ENCODE assay signal across 11 cellular contexts in the genomic region with DNA sequence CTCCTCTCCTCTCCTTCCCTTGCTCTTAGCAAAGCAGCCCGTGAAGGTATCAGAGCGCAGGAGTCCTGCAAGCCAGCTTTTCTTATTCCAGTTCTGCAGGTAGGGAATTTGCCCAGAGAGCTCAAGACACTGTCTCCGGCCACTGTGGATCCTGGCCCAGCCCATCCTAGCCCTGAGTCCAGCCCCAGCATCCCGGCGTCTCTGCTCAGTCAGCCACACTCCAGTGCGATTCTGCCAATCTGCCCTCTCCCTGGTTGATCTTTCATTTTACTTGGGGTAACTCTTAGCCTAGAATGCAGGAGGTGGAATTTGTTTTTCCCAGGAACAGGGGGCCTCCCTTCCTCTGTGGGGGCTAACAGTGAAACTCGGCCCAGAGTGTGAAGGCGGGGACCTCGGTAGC.
DNase-seq lines count a peak whose midpoint lies in the region; TF ChIP-seq lines count a peak whose summit lies in the region.
"Had no signal": no experiment of that assay in that cellular context is flagged by ENCODE, and none has a peak within 500 bp of the region (broad histone marks: within the 10 kb centered on the region; RNA-seq: fewer than 3 reads in every experiment).

No MANE protein-coding gene starts in this region.

- CTCF ChIA-PET in GM10248 (lab: Yijun Ruan, JAX): interaction anchor here (1.0 to 2.5 kb wide), 2 partner anchors 8 to 15 kb away, joined by 3 to 16 read pairs; no protein-coding TSS in a partner anchor

- TF ChIP-seq CTCF in coronary artery (IDR thresholded peaks at IDR 0.05): no peak
- TF ChIP-seq CTCF in tibial nerve (IDR thresholded peaks at IDR 0.05): no peak
- no peak for TF ChIP-seq CTCF in GM10248 (IDR thresholded peaks at IDR 0.05; ENCODE audit: control extremely low read depth, extremely low read depth, low read depth, missing control alignments)

- 35 to 47% methylated on average over 6 to 9 of the region's 9 CpGs for WGBS in tibial nerve, 2 donors

- DNase-seq in coronary artery (ENCODE audit: low spot score): no peak
- DNase-seq in tibial nerve (ENCODE audit: low spot score in 2 of 2): no peak
- DNase-seq in activated CD4-positive, alpha-beta T cell treated with anti-CD3 and anti-CD28 coated beads, Interleukin-2, amount 10 ng/mL, durations not matched to agents 24 days and 14 days: no peak
- DNase-seq in NCI-H526 (lab: John Stamatoyannopoulos, UW): no peak
- DNase-seq in GM10248 (ENCODE audit: extremely low spot score): no peak
- DNase-seq: activated CD4-positive, alpha-beta T cell treated with anti-CD3 and anti-CD28 coated beads, Interleukin-2, amount 10 ng/mL, durations not matched to agents 7 days and 5 days; activated effector memory CD4-positive, alpha-beta T cell treated with Interleukin-2 at 50 U/mL for 16 hours had no signal

- no peak overlapping the region for H3K27ac Mint-ChIP-seq in activated CD4-positive, alpha-beta T cell treated with anti-CD3 and anti-CD28 coated beads, Interleukin-2, amount 10 ng/mL, durations not matched to agents 24 days and 14 days
- H3K27ac Mint-ChIP-seq: activated CD4-positive, alpha-beta T cell treated with anti-CD3 and anti-CD28 coated beads, Interleukin-2, amount 10 ng/mL, durations not matched to agents 7 days and 5 days; IgD-negative memory B cell had no signal

- H3K9me3 Mint-ChIP-seq in activated CD4-positive, alpha-beta T cell treated with anti-CD3 and anti-CD28 coated beads, Interleukin-2, amount 10 ng/mL, durations not matched to agents 24 days and 14 days: no peaks in the 10 kb centered on the region
- H3K9me3 Mint-ChIP-seq: activated CD4-positive, alpha-beta T cell treated with anti-CD3 and anti-CD28 coated beads, Interleukin-2, amount 10 ng/mL, durations not matched to agents 7 days and 5 days; IgD-negative memory B cell had no signal

- H3K27me3 Mint-ChIP-seq in activated CD4-positive, alpha-beta T cell treated with anti-CD3 and anti-CD28 coated beads, Interleukin-2, amount 10 ng/mL, durations not matched to agents 24 days and 14 days: no peaks in the 10 kb centered on the region
- H3K27me3 Mint-ChIP-seq: activated CD4-positive, alpha-beta T cell treated with anti-CD3 and anti-CD28 coated beads, Interleukin-2, amount 10 ng/mL, durations not matched to agents 7 days and 5 days; IgD-negative memory B cell had no signal

- TF ChIP-seq POLR2A in tibial nerve (IDR thresholded peaks at IDR 0.05): no peak

- H3K27ac ChIP-seq in HUES6 (ENCODE audit: low read depth, low read length): peak overlapping the region; percentile 81; the same call in 1 of the 2 replicates
- H3K27ac ChIP-seq in coronary artery: peak overlapping the region in 1 of 2 donors; percentile 71
- peak overlapping the region; percentile 91 to 95 for H3K27ac ChIP-seq in mucosa of rectum (ENCODE audit: low read depth in 2 of 2, low read length in 2 of 2)
- peak overlapping the region; percentile 36 to 89 (median 79) for H3K27ac ChIP-seq in tibial nerve
- H3K27ac ChIP-seq: neutrophil had no signal

- POLR2A ChIA-PET in GM10248 (lab: Yijun Ruan, JAX): no interaction called here

- no peaks in the 10 kb centered on the region for H3K36me3 ChIP-seq in HUES6 (ENCODE audit: control insufficient read depth, insufficient read depth, low read length)
- H3K36me3 ChIP-seq in mucosa of rectum (ENCODE audit: control insufficient read depth in 2 of 2, insufficient read depth in 2 of 2, low read length in 2 of 2): no peaks in the 10 kb centered on the region
- H3K36me3 ChIP-seq in tibial nerve: peaks cover 0 to 11% (median 0%) of the 10 kb centered on the region in 3 donors
- H3K36me3 ChIP-seq: neutrophil had no signal

- intact Hi-C loops in activated CD4-positive, alpha-beta T cell treated with anti-CD3 and anti-CD28 coated beads, Interleukin-2, amount 10 ng/mL, durations not matched to agents 24 days and 14 days (cut with micrococcal nuclease): no loop called here

- no peak overlapping the region for H3K4me3 ChIP-seq in HUES6 (ENCODE audit: low read depth, low read length)
- H3K4me3 ChIP-seq in coronary artery: peak overlapping the region; percentile 31
- peak overlapping the region in 1 of 2 donors; percentile 11 for H3K4me3 ChIP-seq in mucosa of rectum (ENCODE audit: low read length in 2 of 2)
- peak overlapping the region in 1 of 4 donors; percentile 20 for H3K4me3 ChIP-seq in tibial nerve

- peaks cover 13% of the 10 kb centered on the region; the same call in 1 of the 2 replicates for H3K27me3 ChIP-seq in HUES6 (ENCODE audit: control insufficient read depth, insufficient read depth, low read length)
- H3K27me3 ChIP-seq in mucosa of rectum (ENCODE audit: control insufficient read depth in 2 of 2, insufficient read depth in 2 of 2, low read length in 2 of 2): no peaks in the 10 kb centered on the region
- H3K27me3 ChIP-seq in tibial nerve: no peaks in the 10 kb centered on the region
- H3K27me3 ChIP-seq: neutrophil had no signal

- H3K36me3 Mint-ChIP-seq in activated CD4-positive, alpha-beta T cell treated with anti-CD3 and anti-CD28 coated beads, Interleukin-2, amount 10 ng/mL, durations not matched to agents 24 days and 14 days (ENCODE audit: low read depth): no peaks in the 10 kb centered on the region
- H3K36me3 Mint-ChIP-seq: IgD-negative memory B cell had no signal

- H3K9me3 ChIP-seq in HUES6 (ENCODE audit: control insufficient read depth, insufficient read depth, low read depth, low read length) (no peaks in the 10 kb centered on the region), mucosa of rectum (ENCODE audit: control insufficient read depth in 2 of 2, low read length in 2 of 2) (no peaks in the 10 kb centered on the region), tibial nerve (no peaks in the 10 kb centered on the region)
- H3K9me3 ChIP-seq: neutrophil had no signal

- H3K4me1 Mint-ChIP-seq in activated CD4-positive, alpha-beta T cell treated with anti-CD3 and anti-CD28 coated beads, Interleukin-2, amount 10 ng/mL, durations not matched to agents 24 days and 14 days: no peaks in the 10 kb centered on the region
- H3K4me1 Mint-ChIP-seq: activated CD4-positive, alpha-beta T cell treated with anti-CD3 and anti-CD28 coated beads, Interleukin-2, amount 10 ng/mL, durations not matched to agents 7 days and 5 days; IgD-negative memory B cell had no signal

- no peak overlapping the region for H3K4me3 Mint-ChIP-seq in activated CD4-positive, alpha-beta T cell treated with anti-CD3 and anti-CD28 coated beads, Interleukin-2, amount 10 ng/mL, durations not matched to agents 24 days and 14 days
- H3K4me3 Mint-ChIP-seq: activated CD4-positive, alpha-beta T cell treated with anti-CD3 and anti-CD28 coated beads, Interleukin-2, amount 10 ng/mL, durations not matched to agents 7 days and 5 days; IgD-negative memory B cell had no signal

- H3K9ac ChIP-seq in HUES6 (ENCODE audit: low read length) (no peak overlapping the region), mucosa of rectum (ENCODE audit: low read depth in 1 of 2, low read length in 2 of 2) (peak overlapping the region; percentile 15 to 74)

- no peak for TF ChIP-seq EP300 in tibial nerve (IDR thresholded peaks at IDR 0.05)

- H3K4me1 ChIP-seq in HUES6 (ENCODE audit: control insufficient read depth, insufficient read depth, low read length): peaks cover 59% of the 10 kb centered on the region
- peaks cover 39 to 42% of the 10 kb centered on the region in 2 donors for H3K4me1 ChIP-seq in mucosa of rectum (ENCODE audit: control insufficient read depth in 2 of 2, insufficient read depth in 2 of 2, low read length in 2 of 2)
- H3K4me1 ChIP-seq in tibial nerve: peaks cover 0 to 28% (median 21%) of the 10 kb centered on the region in 4 donors
